In the genomic region with DNA sequence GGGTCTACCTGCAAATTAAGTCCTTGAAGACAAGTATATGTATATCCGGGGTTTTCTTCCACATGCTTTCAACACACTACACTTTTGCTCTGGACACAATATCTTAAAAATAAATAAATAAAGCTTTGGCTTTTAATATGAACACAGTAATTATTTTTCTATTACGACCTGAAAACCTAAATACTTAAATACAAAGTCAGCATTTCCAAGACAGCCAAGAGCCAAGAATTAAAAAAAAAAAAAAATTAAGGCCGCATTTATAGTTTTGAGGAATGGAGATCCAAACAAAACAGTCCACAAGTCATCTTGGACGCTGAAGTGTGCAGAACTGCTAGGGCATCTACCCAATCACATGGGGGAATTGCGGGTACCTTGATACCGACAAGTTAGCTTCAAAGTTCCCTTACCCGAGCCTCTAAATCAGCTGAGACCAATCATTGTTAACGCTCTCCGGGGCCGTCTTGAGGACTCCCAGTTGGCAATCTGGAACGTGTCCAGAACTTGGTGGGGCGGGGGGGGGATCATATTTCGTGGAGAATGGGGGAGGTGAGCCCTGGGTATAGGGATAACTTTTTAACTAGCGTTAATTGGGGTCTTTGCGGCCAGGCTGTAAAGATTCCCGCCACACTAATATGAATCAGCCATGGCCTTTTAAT, we compare ENCODE assay signal across 8 cellular contexts. TPM values are rescaled to one million over a fixed set of nuclear protein-coding genes. Genes with fewer than 3 reads are reported as not detected.
DNase-seq lines count a peak whose midpoint lies in the region; ATAC-seq and TF ChIP-seq lines count a peak whose summit lies in the region.

No MANE protein-coding gene starts in this region.

- H3F3A ChIP-seq in SU-DHL-6 (ENCODE audit: insufficient read depth) = peaks cover 7% of the 10 kb centered on the region; the same call in 1 of the 2 replicates

- peaks cover 40% of the 10 kb centered on the region for H3K79me2 ChIP-seq in DND-41 (ENCODE audit: insufficient read depth, low read length)
- H3K79me2 ChIP-seq in SU-DHL-6 (ENCODE audit: insufficient read depth, low read length) = peaks cover 39% of the 10 kb centered on the region

- peaks cover 5% of the 10 kb centered on the region; the same call in 1 of the 2 replicates for H4K20me1 ChIP-seq in DND-41 (ENCODE audit: insufficient read depth, low read length)
- no peaks in the 10 kb centered on the region for H4K20me1 ChIP-seq in SU-DHL-6 (ENCODE audit: low read depth, low read length)

- H3K27me3 ChIP-seq in DND-41 (ENCODE audit: insufficient read depth, low read length, poor library complexity) = no peaks in the 10 kb centered on the region
- H3K27me3 ChIP-seq in SU-DHL-6 (ENCODE audit: low read length) = no peaks in the 10 kb centered on the region

- no peak for TF ChIP-seq CTCF in DND-41 (IDR thresholded peaks at IDR 0.05; ENCODE audit: borderline replicate concordance, extremely low read depth, low read length, poor library complexity, severe bottlenecking)
- TF ChIP-seq CTCF in SU-DHL-6 (IDR thresholded peaks at IDR 0.05; ENCODE audit: insufficient read depth, low read length, poor library complexity, severe bottlenecking) = no peak
- TF ChIP-seq CTCF in choroid plexus epithelial cell (conservative IDR thresholded peaks at IDR 0.05; ENCODE audit: low read depth, low read length) = no peak

- ATAC-seq in DND-41 (ENCODE audit: insufficient read depth, low read depth) = no peak
- no peak for ATAC-seq in GM19324 (IDR thresholded peaks at IDR 0.05; ENCODE audit: low FRiP score, unreplicated experiment)
- no peak for ATAC-seq in GM19397 (IDR thresholded peaks at IDR 0.05; ENCODE audit: unreplicated experiment)

- H3K9me3 ChIP-seq in DND-41 (ENCODE audit: insufficient read depth, low read length, severe bottlenecking) = no peaks in the 10 kb centered on the region
- H3K9me3 ChIP-seq in SU-DHL-6 (ENCODE audit: insufficient read depth, low read length) = no peaks in the 10 kb centered on the region

- H3K4me3 ChIP-seq in DND-41 (ENCODE audit: low read depth in 1 of 2, low read length in 2 of 2) = peak overlapping the region; percentile 78 to 82
- H3K4me3 ChIP-seq in SU-DHL-6 (ENCODE audit: insufficient read depth, low read length, poor library complexity, severe bottlenecking) = peak overlapping the region; percentile 97
- H3K4me3 ChIP-seq in choroid plexus epithelial cell (ENCODE audit: low read depth, low read length) = peak overlapping the region; percentile 82

- H3K9ac ChIP-seq in DND-41 (ENCODE audit: low read depth, low read length) (peak overlapping the region; percentile 87), SU-DHL-6 (ENCODE audit: low read length) (peak overlapping the region; percentile 96)

- H3K27ac ChIP-seq in DND-41 (ENCODE audit: low read length) (peak overlapping the region; percentile 100), SU-DHL-6 (ENCODE audit: low read depth, low read length) (peak overlapping the region; percentile 88)

- H3K36me3 ChIP-seq in DND-41 (ENCODE audit: insufficient read depth, low read length) (peaks cover 3% of the 10 kb centered on the region), SU-DHL-6 (ENCODE audit: low read length) (no peaks in the 10 kb centered on the region)

- H3K9me2 ChIP-seq in SU-DHL-6 (replicated peaks; ENCODE audit: insufficient read depth, low read length) = no peaks in the 10 kb centered on the region

- peak; percentile 41 for DNase-seq in DND-41
- peak; percentile 82 for DNase-seq in LHCN-M2 (ENCODE audit: low read depth)
- peak; percentile 90 for DNase-seq in choroid plexus epithelial cell (ENCODE audit: low read depth)
- DNase-seq in kidney glomerular epithelial cell (lab: John Stamatoyannopoulos, UW) = peak; percentile 46
- DNase-seq in stimulated activated CD4-positive, alpha-beta T cell treated with anti-CD3 and anti-CD28 coated beads, Interleukin-4, amount 100 ng/mL, for 24 hours = peak; percentile 17

- H2AFZ ChIP-seq in DND-41 (ENCODE audit: low read depth, low read length) = peak overlapping the region; percentile 92
- peak overlapping the region; percentile 74 for H2AFZ ChIP-seq in SU-DHL-6 (ENCODE audit: low read depth, low read length, severe bottlenecking)

- H3K4me1 ChIP-seq in DND-41 (ENCODE audit: insufficient read depth, low read length) = peaks cover 40% of the 10 kb centered on the region

- H3K4me2 ChIP-seq in DND-41 (ENCODE audit: insufficient read depth, low read length) (peak overlapping the region; percentile 65), SU-DHL-6 (ENCODE audit: low read depth, low read length, poor library complexity, severe bottlenecking) (peak overlapping the region; percentile 99)

RNA-seq across cellular contexts. Expression of gene PCNX4, which starts 0.7 kb away (rescaled TPM):
- 104 and 114 TPM in 2 replicates for total RNA-seq in LHCN-M2 (2014; rRNA removed)
- polyA plus RNA-seq in LHCN-M2 (2012) = 29.1 TPM

Comparison
In these comparisons a context has a peak if more than half of its experiments do, and no peak if none do; other contexts are left out.
1. DNase-seq: peak in every context shown above with its lines; median percentile 90 in choroid plexus epithelial cell; 82 in LHCN-M2; 46 in kidney glomerular epithelial cell; 41 in DND-41; 17 in stimulated activated CD4-positive, alpha-beta T cell treated with anti-CD3 and anti-CD28 coated beads, Interleukin-4, amount 100 ng/mL, for 24 hours.